13 cellular contexts compared by ENCODE assay signal in the genomic region with DNA sequence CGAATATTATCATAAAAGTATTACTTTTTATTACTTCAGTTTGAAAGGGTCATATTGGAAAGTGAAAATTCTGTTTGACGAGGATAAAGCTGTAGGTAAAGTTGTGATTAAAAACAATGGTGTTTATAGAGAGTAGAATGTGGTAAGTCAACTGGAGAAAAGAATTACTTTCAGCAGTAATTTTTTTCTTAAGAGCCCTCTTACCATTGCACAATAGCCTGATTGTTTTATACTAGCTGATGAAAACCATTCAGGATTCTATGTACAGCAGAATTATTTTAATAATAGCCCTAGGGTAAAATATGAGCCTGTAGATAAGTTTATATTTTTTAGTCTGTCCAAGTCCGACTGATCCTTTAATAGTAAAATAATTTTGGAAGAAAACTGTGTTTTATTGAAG. TPM values are rescaled to one million over a fixed set of nuclear protein-coding genes. Genes with fewer than 3 reads are reported as not detected.
DNase-seq lines count a peak whose midpoint lies in the region; TF ChIP-seq lines count a peak whose summit lies in the region.
"Had no signal": no experiment of that assay in that cellular context is flagged by ENCODE, and none has a peak within 500 bp of the region (broad histone marks: within the 10 kb centered on the region; RNA-seq: fewer than 3 reads in every experiment).

No MANE protein-coding gene starts in this region.

- H4K20me1 ChIP-seq in smooth muscle cell (ENCODE audit: low read depth): peaks cover 68% of the 10 kb centered on the region

- peaks cover 6% of the 10 kb centered on the region for H3F3A ChIP-seq in smooth muscle cell (ENCODE audit: low read depth)

- peak overlapping the region; percentile 44 for H3K4me2 ChIP-seq in smooth muscle cell

- no peak for DNase-seq in T-helper 2 cell treated with Interferon-gamma antibody and Interleukin-4, amounts not matched to agents 5 μg/mL and 100 μg/mL, for 36 hours (ENCODE audit: low spot score)
- DNase-seq in T-helper 2 cell (no peak), SK-N-MC (ENCODE audit: low read depth, low spot score) (no peak), epithelial cell of esophagus (ENCODE audit: low read depth) (peak; percentile 32), smooth muscle cell (lab: John Stamatoyannopoulos, UW; ENCODE audit: unreplicated experiment) (no peak), HuH-7.5 (ENCODE audit: low spot score) (no peak), NCI-H1694 treated with DMSO at 0.1 percent for 48 hours (lab: John Stamatoyannopoulos, UW) (no peak), NK-92 (lab: John Stamatoyannopoulos, UW; ENCODE audit: unreplicated experiment) (no peak)
- DNase-seq: activated gamma-delta T cell; effector CD4-positive, alpha-beta T cell; NCI-H2227 treated with DMSO at 0.1 percent for 48 hours; stimulated activated CD4-positive, alpha-beta T cell treated with anti-CD3 and anti-CD28 coated beads, Interleukin-4, amount 100 ng/mL, for 1 hour; trophoblast cell had no signal

- H3K36me3 ChIP-seq in SK-N-MC (ENCODE audit: insufficient read depth, low read length) (peaks cover 10% of the 10 kb centered on the region), smooth muscle cell (ENCODE audit: low read depth) (no peaks in the 10 kb centered on the region)

- whole genome bisulfite sequencing in smooth muscle cell (ENCODE audit: low lambda C conversion rate): 78% methylated on average over 3 of the region's 3 CpGs

- H3K4me3 ChIP-seq in SK-N-MC (peak overlapping the region; percentile 33; the same call in 1 of the 2 replicates), epithelial cell of esophagus (ENCODE audit: low read length) (no peak overlapping the region), smooth muscle cell (no peak overlapping the region)

- TF ChIP-seq CTCF in epithelial cell of esophagus (IDR thresholded peaks at IDR 0.05; ENCODE audit: insufficient read depth, low read depth, low read length, missing control alignments) (no peak), smooth muscle cell (IDR thresholded peaks at IDR 0.05; ENCODE audit: borderline replicate concordance, insufficient read depth, poor library complexity, severe bottlenecking) (no peak)

- peaks cover 72% of the 10 kb centered on the region for H3K4me1 Mint-ChIP-seq in T-helper 2 cell treated with Interferon-gamma antibody and Interleukin-4, amounts not matched to agents 5 μg/mL and 100 μg/mL, for 36 hours (ENCODE audit: low read depth)

- H3K9me3 Mint-ChIP-seq in T-helper 2 cell treated with Interferon-gamma antibody and Interleukin-4, amounts not matched to agents 5 μg/mL and 100 μg/mL, for 36 hours: peaks cover 6% of the 10 kb centered on the region

- H3K27me3 ChIP-seq in smooth muscle cell (ENCODE audit: low read depth): no peaks in the 10 kb centered on the region

- H3K4me1 ChIP-seq in smooth muscle cell (ENCODE audit: low read depth): peaks cover 6% of the 10 kb centered on the region

- no peak overlapping the region for H2AFZ ChIP-seq in smooth muscle cell (ENCODE audit: low read depth)

- H3K27ac ChIP-seq in SK-N-MC (peak overlapping the region; percentile 58), smooth muscle cell (ENCODE audit: low read depth) (peak overlapping the region; percentile 87)

- H3K9me3 ChIP-seq in SK-N-MC (ENCODE audit: low read depth, low read length) (no peaks in the 10 kb centered on the region), smooth muscle cell (replicated peaks; ENCODE audit: low read depth) (no peaks in the 10 kb centered on the region)

- H3K4me3 Mint-ChIP-seq in T-helper 2 cell treated with Interferon-gamma antibody and Interleukin-4, amounts not matched to agents 5 μg/mL and 100 μg/mL, for 36 hours: peak overlapping the region; percentile 79

- H3K79me2 ChIP-seq in smooth muscle cell (ENCODE audit: low read depth): peaks cover 82% of the 10 kb centered on the region

- H3K36me3 Mint-ChIP-seq in T-helper 2 cell treated with Interferon-gamma antibody and Interleukin-4, amounts not matched to agents 5 μg/mL and 100 μg/mL, for 36 hours (ENCODE audit: low read depth): peaks cover 57% of the 10 kb centered on the region

- peak overlapping the region; percentile 92 for H3K27ac Mint-ChIP-seq in T-helper 2 cell treated with Interferon-gamma antibody and Interleukin-4, amounts not matched to agents 5 μg/mL and 100 μg/mL, for 36 hours

- peaks cover 3% of the 10 kb centered on the region for H3K27me3 Mint-ChIP-seq in T-helper 2 cell treated with Interferon-gamma antibody and Interleukin-4, amounts not matched to agents 5 μg/mL and 100 μg/mL, for 36 hours (ENCODE audit: low read depth)

- H3K9ac ChIP-seq in SK-N-MC (ENCODE audit: insufficient read length): no peak overlapping the region
- no peak overlapping the region for H3K9ac ChIP-seq in smooth muscle cell (ENCODE audit: low read depth)

RNA-seq across cellular contexts. Expression of a gene that starts 16.6 kb away (rescaled TPM):
- 24.0 and 31.5 TPM in 2 replicates for total RNA-seq in smooth muscle cell
- 12.6 and 16.4 TPM in 2 replicates for polyA plus RNA-seq in smooth muscle cell
